In genomic region chr21:42009831-42010506, GRCh38 we compare ENCODE assay signal across 1 cellular context.
TF ChIP-seq lines count a peak whose summit lies in the region.

ZBTB21 (minus strand) TSS chr21:42010360; CDS start chr21:41994095, 16,265 bp downstream.

TF ChIP-seq in HEK293, 187 proteins besides CTCF, POLR2A, EP300 and RAD21 (continued from another document and continues in another):
- TF ChIP-seq SCRT1 (tag by site-specific recombination; IDR thresholded peaks at IDR 0.05; ENCODE audit: borderline replicate concordance) (no peak), ZNF146 (tag by site-specific recombination; IDR thresholded peaks at IDR 0.05) (peak; percentile 52), HOXD13 (CRISPR knock-in tag; IDR thresholded peaks at IDR 0.05; ENCODE audit: borderline replicate concordance) (no peak), ZXDB (tag by site-specific recombination; IDR thresholded peaks at IDR 0.05) (peak; percentile 89), ZNF621 (tag by site-specific recombination; IDR thresholded peaks at IDR 0.05) (no peak), EGR2 (tag by site-specific recombination; IDR thresholded peaks at IDR 0.05; ENCODE audit: low read depth) (no peak), ZNF580 (tag by site-specific recombination; IDR thresholded peaks at IDR 0.05) (0 out of 2 replicates have a peak, but pooled peaks have one; percentile 10), YY1 (tag by site-specific recombination; IDR thresholded peaks at IDR 0.05) (peak; percentile 84), ZSCAN23 (tag by site-specific recombination; IDR thresholded peaks at IDR 0.05) (peak; percentile 90), INSM2 (tag by site-specific recombination; IDR thresholded peaks at IDR 0.05) (0 out of 2 replicates have a peak, but pooled peaks have one; percentile 22), SP3 (tag by site-specific recombination; IDR thresholded peaks at IDR 0.05) (peak; percentile 74), ZNF239 (tag by site-specific recombination; IDR thresholded peaks at IDR 0.05) (no peak), KLF9 (tag by site-specific recombination; IDR thresholded peaks at IDR 0.05; ENCODE audit: low read depth) (peak; percentile 45; the same call in 1 of the 2 replicates), GLIS1 (tag by site-specific recombination; IDR thresholded peaks at IDR 0.05) (0 out of 2 replicates have a peak, but pooled peaks have one; percentile 19), ZBTB20 (tag by site-specific recombination; IDR thresholded peaks at IDR 0.05) (peak; percentile 97), ZBTB17 (tag by site-specific recombination; IDR thresholded peaks at IDR 0.05) (peak; percentile 83), ZBTB11 (tag by site-specific recombination; conservative IDR thresholded peaks at IDR 0.05; ENCODE audit: low read depth) (peak; percentile 47), ZNF335 (tag by site-specific recombination; conservative IDR thresholded peaks at IDR 0.05) (peak; percentile 70), ZNF362 (tag by site-specific recombination; IDR thresholded peaks at IDR 0.05) (peak; percentile 96), ZNF510 (tag by site-specific recombination; IDR thresholded peaks at IDR 0.05; ENCODE audit: insufficient replicate concordance) (no peak), ZNF184 (tag by site-specific recombination; IDR thresholded peaks at IDR 0.05) (peak; percentile 69), KLF17 (tag by site-specific recombination; IDR thresholded peaks at IDR 0.05) (peak; percentile 76), ZNF121 (tag by site-specific recombination; IDR thresholded peaks at IDR 0.05) (no peak), KLF10 (tag by site-specific recombination; IDR thresholded peaks at IDR 0.05) (peak; percentile 49; the same call in 1 of the 2 replicates), HOXC10 (CRISPR knock-in tag; IDR thresholded peaks at IDR 0.05) (no peak), ZNF433 (tag by site-specific recombination; IDR thresholded peaks at IDR 0.05; ENCODE audit: low read depth) (no peak), ZNF211 (tag by site-specific recombination; IDR thresholded peaks at IDR 0.05; ENCODE audit: low read depth) (no peak), ZSCAN30 (tag by site-specific recombination; IDR thresholded peaks at IDR 0.05) (no peak), GFI1B (tag by site-specific recombination; IDR thresholded peaks at IDR 0.05) (peak; percentile 59; the same call in 1 of the 2 replicates), MYNN (tag by site-specific recombination; IDR thresholded peaks at IDR 0.05; ENCODE audit: borderline replicate concordance) (no peak), ZNF274 (IDR thresholded peaks at IDR 0.05; ENCODE audit: low read length) (no peak), ZNF274 (tag by site-specific recombination; IDR thresholded peaks at IDR 0.05; ENCODE audit: borderline replicate concordance) (no peak), ZFP37 (tag by site-specific recombination; IDR thresholded peaks at IDR 0.05) (no peak), PRDM10 (tag by site-specific recombination; IDR thresholded peaks at IDR 0.05) (peak; percentile 81), ZNF394 (tag by site-specific recombination; IDR thresholded peaks at IDR 0.05; ENCODE audit: borderline replicate concordance) (peak; percentile 63; the same call in 1 of the 2 replicates), ZFP69B (tag by site-specific recombination; IDR thresholded peaks at IDR 0.05) (0 out of 2 replicates have a peak, but pooled peaks have one; percentile 40), SP2 (tag by site-specific recombination; IDR thresholded peaks at IDR 0.05) (peak; percentile 49), ZNF629 (tag by site-specific recombination; IDR thresholded peaks at IDR 0.05) (peak; percentile 100), ZNF324 (tag by site-specific recombination; IDR thresholded peaks at IDR 0.05) (peak; percentile 91), ZNF610 (tag by site-specific recombination; IDR thresholded peaks at IDR 0.05; ENCODE audit: borderline replicate concordance) (peak; percentile 89; the same call in 1 of the 2 replicates), ZSCAN4 (tag by site-specific recombination; IDR thresholded peaks at IDR 0.05) (no peak), ZBTB21 (tag by site-specific recombination; IDR thresholded peaks at IDR 0.05) (peak; percentile 100)
- TF ChIP-seq, protein P1, sequence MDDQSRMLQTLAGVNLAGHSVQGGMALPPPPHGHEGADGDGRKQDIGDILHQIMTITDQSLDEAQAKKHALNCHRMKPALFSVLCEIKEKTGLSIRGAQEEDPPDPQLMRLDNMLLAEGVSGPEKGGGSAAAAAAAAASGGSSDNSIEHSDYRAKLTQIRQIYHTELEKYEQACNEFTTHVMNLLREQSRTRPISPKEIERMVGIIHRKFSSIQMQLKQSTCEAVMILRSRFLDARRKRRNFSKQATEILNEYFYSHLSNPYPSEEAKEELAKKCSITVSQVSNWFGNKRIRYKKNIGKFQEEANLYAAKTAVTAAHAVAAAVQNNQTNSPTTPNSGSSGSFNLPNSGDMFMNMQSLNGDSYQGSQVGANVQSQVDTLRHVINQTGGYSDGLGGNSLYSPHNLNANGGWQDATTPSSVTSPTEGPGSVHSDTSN (CRISPR knock-in tag; IDR thresholded peaks at IDR 0.05) = peak; percentile 75; the same call in 1 of the 2 replicates
- TF ChIP-seq, protein P2, sequence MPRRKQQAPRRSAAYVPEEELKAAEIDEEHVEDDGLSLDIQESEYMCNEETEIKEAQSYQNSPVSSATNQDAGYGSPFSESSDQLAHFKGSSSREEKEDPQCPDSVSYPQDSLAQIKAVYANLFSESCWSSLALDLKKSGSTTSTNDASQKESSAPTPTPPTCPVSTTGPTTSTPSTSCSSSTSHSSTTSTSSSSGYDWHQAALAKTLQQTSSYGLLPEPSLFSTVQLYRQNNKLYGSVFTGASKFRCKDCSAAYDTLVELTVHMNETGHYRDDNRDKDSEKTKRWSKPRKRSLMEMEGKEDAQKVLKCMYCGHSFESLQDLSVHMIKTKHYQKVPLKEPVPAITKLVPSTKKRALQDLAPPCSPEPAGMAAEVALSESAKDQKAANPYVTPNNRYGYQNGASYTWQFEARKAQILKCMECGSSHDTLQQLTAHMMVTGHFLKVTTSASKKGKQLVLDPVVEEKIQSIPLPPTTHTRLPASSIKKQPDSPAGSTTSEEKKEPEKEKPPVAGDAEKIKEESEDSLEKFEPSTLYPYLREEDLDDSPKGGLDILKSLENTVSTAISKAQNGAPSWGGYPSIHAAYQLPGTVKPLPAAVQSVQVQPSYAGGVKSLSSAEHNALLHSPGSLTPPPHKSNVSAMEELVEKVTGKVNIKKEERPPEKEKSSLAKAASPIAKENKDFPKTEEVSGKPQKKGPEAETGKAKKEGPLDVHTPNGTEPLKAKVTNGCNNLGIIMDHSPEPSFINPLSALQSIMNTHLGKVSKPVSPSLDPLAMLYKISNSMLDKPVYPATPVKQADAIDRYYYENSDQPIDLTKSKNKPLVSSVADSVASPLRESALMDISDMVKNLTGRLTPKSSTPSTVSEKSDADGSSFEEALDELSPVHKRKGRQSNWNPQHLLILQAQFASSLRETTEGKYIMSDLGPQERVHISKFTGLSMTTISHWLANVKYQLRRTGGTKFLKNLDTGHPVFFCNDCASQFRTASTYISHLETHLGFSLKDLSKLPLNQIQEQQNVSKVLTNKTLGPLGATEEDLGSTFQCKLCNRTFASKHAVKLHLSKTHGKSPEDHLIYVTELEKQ (tag by site-specific recombination; IDR thresholded peaks at IDR 0.05; ENCODE audit: borderline replicate concordance) = peak; percentile 38; the same call in 1 of the 2 replicates
- TF ChIP-seq, protein P3, sequence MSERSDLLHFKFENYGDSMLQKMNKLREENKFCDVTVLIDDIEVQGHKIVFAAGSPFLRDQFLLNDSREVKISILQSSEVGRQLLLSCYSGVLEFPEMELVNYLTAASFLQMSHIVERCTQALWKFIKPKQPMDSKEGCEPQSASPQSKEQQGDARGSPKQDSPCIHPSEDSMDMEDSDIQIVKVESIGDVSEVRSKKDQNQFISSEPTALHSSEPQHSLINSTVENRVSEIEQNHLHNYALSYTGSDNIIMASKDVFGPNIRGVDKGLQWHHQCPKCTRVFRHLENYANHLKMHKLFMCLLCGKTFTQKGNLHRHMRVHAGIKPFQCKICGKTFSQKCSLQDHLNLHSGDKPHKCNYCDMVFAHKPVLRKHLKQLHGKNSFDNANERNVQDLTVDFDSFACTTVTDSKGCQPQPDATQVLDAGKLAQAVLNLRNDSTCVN (tag by site-specific recombination; optimal IDR thresholded peaks at IDR 0.05) = peak; percentile 92
